In the genomic region with DNA sequence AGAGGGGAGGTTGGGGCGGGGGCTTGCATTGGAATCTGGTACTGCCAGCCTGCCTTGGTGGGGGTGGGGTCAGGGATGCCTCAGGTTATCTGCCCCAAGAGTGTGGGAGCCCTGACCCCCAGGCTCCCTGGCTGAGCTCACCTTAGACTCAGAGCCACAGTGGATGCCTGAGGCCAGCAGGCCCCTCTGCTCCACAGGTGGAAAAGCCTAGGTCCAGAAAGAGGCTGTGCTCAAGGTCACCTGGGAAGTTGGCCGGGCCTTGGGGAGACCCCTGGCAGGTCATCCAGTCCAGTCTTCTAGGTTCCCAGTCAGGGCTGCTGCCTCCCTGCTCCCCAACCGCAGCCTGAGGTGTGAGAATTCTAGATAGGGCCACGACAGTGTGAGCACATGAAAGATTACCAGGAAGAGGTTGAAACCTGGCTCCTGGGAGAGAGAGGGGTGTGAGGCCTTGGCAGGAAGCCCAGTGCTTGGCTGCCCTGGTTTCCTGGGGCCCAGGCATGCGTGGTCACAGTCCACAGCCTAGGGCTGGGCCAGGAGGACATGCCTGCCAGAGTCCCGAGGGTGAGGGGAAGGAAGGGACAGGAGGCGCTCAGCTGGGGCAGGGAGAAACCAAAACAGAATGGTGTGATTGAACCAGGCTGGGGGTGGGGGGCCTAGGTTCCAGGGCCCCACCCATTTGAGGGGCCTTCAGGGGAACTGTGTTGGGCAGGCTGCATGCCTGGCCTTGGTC, we compare ENCODE assay signal across 8 cellular contexts. TPM values are rescaled to one million over a fixed set of nuclear protein-coding genes. Genes with fewer than 3 reads are reported as not detected.
A peak's percentile ranks its signal among the peaks of the same experiment; 100 is the strongest.
DNase-seq lines count a peak whose midpoint lies in the region; ATAC-seq, FAIRE-seq and TF ChIP-seq lines count a peak whose summit lies in the region.

No MANE protein-coding gene starts in this region.

- TF ChIP-seq CTCF in left lung (IDR thresholded peaks at IDR 0.05), result no peak

- no peaks in the 10 kb centered on the region for H3K27me3 ChIP-seq in left lung

- H3K4me1 ChIP-seq in left lung, result peaks cover 15 to 31% of the 10 kb centered on the region in 2 donors

- DNase-seq in EH (ENCODE audit: low read depth), result peak; percentile 78
- DNase-seq in NCI-H2107 (lab: John Stamatoyannopoulos, UW), result peak; percentile 46
- DNase-seq in caudate nucleus (lab: John Stamatoyannopoulos, UW), result peak in 24 of 61 donors; percentile 18 to 87 (median 31)
- DNase-seq in left lung, result peak; percentile 81 to 89
- DNase-seq in urothelium cell line (ENCODE audit: low spot score), result peak; percentile 73

- H3K9me3 ChIP-seq in left lung, result no peaks in the 10 kb centered on the region

- H3K27ac ChIP-seq in caudate nucleus (ENCODE audit: low read depth, low read length) (peak overlapping the region; percentile 46), left lung (peak overlapping the region; percentile 61 to 66)

- H3K4me3 ChIP-seq in left lung, result no peak overlapping the region

- peak; percentile 88 for ATAC-seq in left lung
- no peak for ATAC-seq in HG02852 (IDR thresholded peaks at IDR 0.05; ENCODE audit: unreplicated experiment)
- no peak for ATAC-seq in HG02798 (IDR thresholded peaks at IDR 0.05; ENCODE audit: poor library complexity, unreplicated experiment)
- ATAC-seq in HG02981 (IDR thresholded peaks at IDR 0.05; ENCODE audit: unreplicated experiment), result no peak

- H3K36me3 ChIP-seq in left lung, result no peaks in the 10 kb centered on the region

- FAIRE-seq in urothelium cell line (lab: Jason Lieb, UNC), result no peak

- intact Hi-C loops in left lung (cut with DNase I), result no loop called here

RNA-seq across cellular contexts. Expression of a gene that starts 4.9 kb away (rescaled TPM):
- 10 to 100 TPM; 14.0 to 22.0 TPM for total RNA-seq in left lung
